In the genomic region with DNA sequence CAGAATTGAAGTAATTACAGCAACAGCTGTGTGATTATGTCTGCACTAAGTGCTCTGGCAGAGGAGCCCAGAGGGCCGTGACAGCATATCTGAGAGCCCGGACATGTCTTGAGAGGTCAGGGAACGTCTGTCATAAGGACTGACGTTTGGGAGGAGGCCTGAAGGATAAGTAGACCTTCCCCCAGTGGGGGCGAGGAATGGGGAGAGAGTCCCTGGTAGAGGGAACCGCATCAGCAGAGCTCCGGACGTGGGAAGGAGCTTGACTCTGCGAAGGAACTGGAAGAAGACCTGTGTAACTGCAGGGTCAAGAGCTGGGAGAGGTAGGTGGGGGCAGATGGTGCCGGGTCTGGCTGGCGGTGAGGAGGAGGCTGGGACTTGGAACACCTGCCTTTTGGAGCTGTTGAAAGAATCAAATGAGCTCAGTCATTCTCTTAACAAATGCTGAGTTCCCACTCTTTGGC, we compare ENCODE assay signal across 12 cellular contexts.
DNase-seq lines count a peak whose midpoint lies in the region; TF ChIP-seq lines count a peak whose summit lies in the region.
"Had no signal": no experiment of that assay in that cellular context is flagged by ENCODE, and none has a peak within 500 bp of the region (broad histone marks: within the 10 kb centered on the region; RNA-seq: fewer than 3 reads in every experiment).

No MANE protein-coding gene starts in this region.

- H3K4me3 ChIP-seq in BE2C (ENCODE audit: low read depth, low read length): no peak overlapping the region

- no peaks in the 10 kb centered on the region for H3K9me3 Mint-ChIP-seq in dendritic cell treated with granulocyte-macrophage colony-stimulating factor and Interleukin-4, amounts not matched to agents 40 ng/mL and 50 ng/mL, for 4 days
- no peaks in the 10 kb centered on the region for H3K9me3 Mint-ChIP-seq in immature natural killer cell

- peak; percentile 82 for DNase-seq in NCI-H510A treated with DMSO at 0.1 percent for 48 hours (lab: John Stamatoyannopoulos, UW)
- DNase-seq in NCI-H510A (lab: John Stamatoyannopoulos, UW): no peak
- peak; percentile 45 for DNase-seq in NCI-H2171 (lab: John Stamatoyannopoulos, UW)
- DNase-seq in retina: peak; percentile 70
- no peak for DNase-seq in activated CD8-positive, alpha-beta memory T cell treated with anti-CD3 and anti-CD28 coated beads, Interleukin-2, amount 50 U/mL, for 48 hours
- DNase-seq in BE2C: no peak
- no peak for DNase-seq in immature natural killer cell
- DNase-seq: activated CD4-positive, CD25-positive, alpha-beta regulatory T cell treated with anti-CD3 and anti-CD28 coated beads, Interleukin-2, amount 50 U/mL, for 72 hours; activated effector memory CD4-positive, alpha-beta T cell treated with Interleukin-2 at 50 U/mL for 16 hours; NCI-H226; stimulated activated CD4-positive, alpha-beta T cell treated with anti-CD3 and anti-CD28 coated beads, Interleukin-4, amount 100 ng/mL, for 1 hour had no signal

- H3K27me3 ChIP-seq in BE2C: no peaks in the 10 kb centered on the region

- peak overlapping the region; percentile 13 for H3K27ac Mint-ChIP-seq in dendritic cell treated with granulocyte-macrophage colony-stimulating factor and Interleukin-4, amounts not matched to agents 40 ng/mL and 50 ng/mL, for 4 days
- H3K27ac Mint-ChIP-seq in immature natural killer cell: no peak overlapping the region

- peaks cover 7% of the 10 kb centered on the region for H3K27me3 Mint-ChIP-seq in dendritic cell treated with granulocyte-macrophage colony-stimulating factor and Interleukin-4, amounts not matched to agents 40 ng/mL and 50 ng/mL, for 4 days
- peaks cover 0 to 3% (median 2%) of the 10 kb centered on the region in 3 donors for H3K27me3 Mint-ChIP-seq in immature natural killer cell (ENCODE audit: low read depth in 3 of 3)

- H3K36me3 Mint-ChIP-seq in dendritic cell treated with granulocyte-macrophage colony-stimulating factor and Interleukin-4, amounts not matched to agents 40 ng/mL and 50 ng/mL, for 4 days (ENCODE audit: low read depth): peaks cover 23% of the 10 kb centered on the region
- peaks cover 0 to 3% (median 3%) of the 10 kb centered on the region in 3 donors for H3K36me3 Mint-ChIP-seq in immature natural killer cell

- TF ChIP-seq CTCF in BE2C (IDR thresholded peaks at IDR 0.05; ENCODE audit: low read depth, low read length): no peak

- no peak overlapping the region for H3K4me3 Mint-ChIP-seq in dendritic cell treated with granulocyte-macrophage colony-stimulating factor and Interleukin-4, amounts not matched to agents 40 ng/mL and 50 ng/mL, for 4 days
- no peak overlapping the region for H3K4me3 Mint-ChIP-seq in immature natural killer cell

- peaks cover 19% of the 10 kb centered on the region for H3K4me1 ChIP-seq in BE2C

- no peaks in the 10 kb centered on the region for H3K36me3 ChIP-seq in BE2C

- intact Hi-C loops in dendritic cell treated with granulocyte-macrophage colony-stimulating factor and Interleukin-4, amounts not matched to agents 40 ng/mL and 50 ng/mL, for 4 days (cut with micrococcal nuclease): loop anchor here (10.0 kb wide), 1 partner anchor 82 kb away; no protein-coding TSS in a partner anchor

- no peaks in the 10 kb centered on the region for H3K9me3 ChIP-seq in BE2C

- peaks cover 56% of the 10 kb centered on the region for H3K4me1 Mint-ChIP-seq in dendritic cell treated with granulocyte-macrophage colony-stimulating factor and Interleukin-4, amounts not matched to agents 40 ng/mL and 50 ng/mL, for 4 days (ENCODE audit: low read depth)
- H3K4me1 Mint-ChIP-seq in immature natural killer cell: no peaks in the 10 kb centered on the region

Comparison
In these comparisons a context has a peak if more than half of its experiments do, and no peak if none do; other contexts are left out.
1. DNase-seq: peak in NCI-H510A treated with DMSO at 0.1 percent for 48 hours (single experiment), NCI-H2171 (single experiment) and retina (single experiment); none in NCI-H510A (single experiment), activated CD8-positive, alpha-beta memory T cell treated with anti-CD3 and anti-CD28 coated beads, Interleukin-2, amount 50 U/mL, for 48 hours (single experiment), BE2C (single experiment) and immature natural killer cell (0 of 3).